ENCODE assay signal across 24 cellular contexts in genomic region chr12:116026768-116027550, GRCh38.
DNase-seq lines count a peak whose midpoint lies in the region; ATAC-seq, FAIRE-seq and TF ChIP-seq lines count a peak whose summit lies in the region.
"Had no signal": no experiment of that assay in that cellular context is flagged by ENCODE, and none has a peak within 500 bp of the region (broad histone marks: within the 10 kb centered on the region; RNA-seq: fewer than 3 reads in every experiment).

No MANE protein-coding gene starts in this region.

- CTCF ChIA-PET in naive thymus-derived CD4-positive, alpha-beta T cell (lab: Charles Lee): no interaction called here

- H3K4me3 Mint-ChIP-seq in naive thymus-derived CD4-positive, alpha-beta T cell: no peak overlapping the region
- H3K4me3 Mint-ChIP-seq: CD8-positive, alpha-beta T cell; stimulated activated memory B cell treated with anti-CD40 and anti-IgM and Interleukin-4, amounts not matched to agents 10 μg/mL and 1 μg/mL and 100 μg/mL, for 72 hours had no signal

- H3K4me1 Mint-ChIP-seq in naive thymus-derived CD4-positive, alpha-beta T cell: peaks cover 12 to 76% (median 60%) of the 10 kb centered on the region in 7 donors

- intact Hi-C loops in naive thymus-derived CD4-positive, alpha-beta T cell (cut with micrococcal nuclease): no loop called here
- intact Hi-C loops in ascending aorta (cut with DNase I): no loop called here
- intact Hi-C loops in tibial artery (cut with DNase I; ENCODE audit: low total_unique reads): no loop called here
- intact Hi-C loops in adrenal gland (cut with DNase I): no loop called here

- no peaks in the 10 kb centered on the region for H3K27me3 ChIP-seq in naive thymus-derived CD4-positive, alpha-beta T cell (ENCODE audit: control insufficient read depth in 2 of 2, insufficient read depth in 2 of 2, low read length in 2 of 2)
- no peaks in the 10 kb centered on the region for H3K27me3 ChIP-seq in ascending aorta
- no peaks in the 10 kb centered on the region for H3K27me3 ChIP-seq in tibial artery
- no peaks in the 10 kb centered on the region for H3K27me3 ChIP-seq in adrenal gland
- H3K27me3 ChIP-seq: hepatocyte, neutrophil, right atrium auricular region had no signal

- no peaks in the 10 kb centered on the region for H3K9me3 ChIP-seq in naive thymus-derived CD4-positive, alpha-beta T cell (ENCODE audit: control insufficient read depth in 2 of 3, low read length in 3 of 3)
- H3K9me3 ChIP-seq in ascending aorta (peaks cover 0 to 7% of the 10 kb centered on the region in 2 donors), tibial artery (peaks cover 0 to 5% (median 0%) of the 10 kb centered on the region in 3 donors), adrenal gland (replicated peaks in 1 of 3) (no peaks in the 10 kb centered on the region)
- H3K9me3 ChIP-seq: neutrophil, right atrium auricular region had no signal

- POLR2A ChIA-PET in naive thymus-derived CD4-positive, alpha-beta T cell (lab: Charles Lee): no interaction called here

- no peak overlapping the region for H3K27ac ChIP-seq in naive thymus-derived CD4-positive, alpha-beta T cell (ENCODE audit: low read depth, low read length)
- H3K27ac ChIP-seq in ascending aorta: no peak overlapping the region
- H3K27ac ChIP-seq in tibial artery: no peak overlapping the region
- H3K27ac ChIP-seq in adrenal gland: no peak overlapping the region
- H3K27ac ChIP-seq: hepatocyte, neutrophil, right atrium auricular region had no signal

- no peak for TF ChIP-seq POLR2A in H54 (IDR thresholded peaks at IDR 0.05; ENCODE audit: low read depth, low read length)
- TF ChIP-seq POLR2A in adrenal gland (IDR thresholded peaks at IDR 0.05): no peak

- no peak for ATAC-seq in naive thymus-derived CD4-positive, alpha-beta T cell
- ATAC-seq: CD8-positive, alpha-beta T cell; stimulated activated memory B cell treated with anti-CD40 and anti-IgM and Interleukin-4, amounts not matched to agents 10 μg/mL and 1 μg/mL and 100 μg/mL, for 72 hours had no signal

- H3K4me1 ChIP-seq in naive thymus-derived CD4-positive, alpha-beta T cell (ENCODE audit: control insufficient read depth in 2 of 2, insufficient read depth in 2 of 2, low read length in 2 of 2): no peaks in the 10 kb centered on the region
- H3K4me1 ChIP-seq in ascending aorta (no peaks in the 10 kb centered on the region), tibial artery (peaks cover 0 to 38% (median 0%) of the 10 kb centered on the region in 4 donors), adrenal gland (replicated peaks in 1 of 2) (no peaks in the 10 kb centered on the region)

- H3K4me3 ChIP-seq in naive thymus-derived CD4-positive, alpha-beta T cell (ENCODE audit: low read length): no peak overlapping the region
- H3K4me3 ChIP-seq in ascending aorta (no peak overlapping the region), tibial artery (no peak overlapping the region), adrenal gland (no peak overlapping the region)
- H3K4me3 ChIP-seq: hepatocyte, right atrium auricular region had no signal

- FAIRE-seq in H54 (lab: Jason Lieb, UNC): peak; percentile 69

- peaks cover 4 to 12% (median 6%) of the 10 kb centered on the region in 5 donors for H3K36me3 Mint-ChIP-seq in naive thymus-derived CD4-positive, alpha-beta T cell

- H3K9me3 Mint-ChIP-seq in naive thymus-derived CD4-positive, alpha-beta T cell: peaks cover 0 to 2% (median 0%) of the 10 kb centered on the region in 11 donors
- H3K9me3 Mint-ChIP-seq: activated T-helper 2 cell treated with anti-CD3 and anti-CD28 coated beads, Interferon-gamma antibody, Interleukin-2, Interleukin-4, amounts not matched to agents 10 μg/mL and 5 μg/mL and 100 μg/mL, durations not matched to agents 14 hours and 24 hours and 36 hours; CD8-positive, alpha-beta T cell had no signal

- DNase-seq in Ammon's horn (ENCODE audit: low spot score) (peak; percentile 15), H54 (ENCODE audit: insufficient read length, low spot score) (no peak), cerebellar cortex (ENCODE audit: low spot score) (peak; percentile 72), ascending aorta (ENCODE audit: low spot score in 2 of 2) (no peak), tibial artery (no peak), adrenal gland (no peak)
- DNase-seq in naive thymus-derived CD4-positive, alpha-beta T cell: no peak
- no peak for DNase-seq in activated CD8-positive, alpha-beta memory T cell treated with anti-CD3 and anti-CD28 coated beads for 24 hours
- DNase-seq: amniotic stem cell; CD8-positive, alpha-beta T cell; central memory CD4-positive, alpha-beta T cell; DMS79; effector memory CD4-positive, alpha-beta T cell; GOT3; islet precursor cell; KBM-7; NCI-H1930; NCI-H510A; T-helper 1 cell had no signal

- peak overlapping the region in 5 of 9 donors; percentile 6 to 52 (median 26) for H3K27ac Mint-ChIP-seq in naive thymus-derived CD4-positive, alpha-beta T cell
- H3K27ac Mint-ChIP-seq: activated T-helper 2 cell treated with anti-CD3 and anti-CD28 coated beads, Interferon-gamma antibody, Interleukin-2, Interleukin-4, amounts not matched to agents 10 μg/mL and 5 μg/mL and 100 μg/mL, durations not matched to agents 14 hours and 24 hours and 36 hours; CD8-positive, alpha-beta T cell had no signal

- WGBS in adrenal gland, 4 donors: 83 to 91% (median 85%) methylated on average over 7 of the region's 7 CpGs

- no peaks in the 10 kb centered on the region for H3K36me3 ChIP-seq in naive thymus-derived CD4-positive, alpha-beta T cell (ENCODE audit: control insufficient read depth in 2 of 3, insufficient read depth in 3 of 3, low read length in 3 of 3)
- no peaks in the 10 kb centered on the region for H3K36me3 ChIP-seq in ascending aorta
- H3K36me3 ChIP-seq in tibial artery: peaks cover 0 to 4% (median 0%) of the 10 kb centered on the region in 3 donors
- H3K36me3 ChIP-seq in adrenal gland (replicated peaks in 1 of 2): no peaks in the 10 kb centered on the region
- H3K36me3 ChIP-seq: right atrium auricular region had no signal

- TF ChIP-seq CTCF in ascending aorta (IDR thresholded peaks at IDR 0.05) (no peak), tibial artery (IDR thresholded peaks at IDR 0.05) (no peak), adrenal gland (IDR thresholded peaks at IDR 0.05) (no peak)

- no peaks in the 10 kb centered on the region for H3K27me3 Mint-ChIP-seq in naive thymus-derived CD4-positive, alpha-beta T cell
- H3K27me3 Mint-ChIP-seq: stimulated activated memory B cell treated with anti-CD40 and anti-IgM and Interleukin-4, amounts not matched to agents 10 μg/mL and 1 μg/mL and 100 μg/mL, for 72 hours had no signal

Comparison
In these comparisons a context has a peak if more than half of its experiments do, and no peak if none do; other contexts are left out.
1. DNase-seq: peak in Ammon's horn (single experiment) and cerebellar cortex (single experiment); none in H54 (single experiment), naive thymus-derived CD4-positive, alpha-beta T cell (0 of 9), ascending aorta (0 of 2), tibial artery (0 of 2), adrenal gland (0 of 7) and activated CD8-positive, alpha-beta memory T cell treated with anti-CD3 and anti-CD28 coated beads for 24 hours (single experiment).